1 cellular context compared by ENCODE assay signal in the genomic region with DNA sequence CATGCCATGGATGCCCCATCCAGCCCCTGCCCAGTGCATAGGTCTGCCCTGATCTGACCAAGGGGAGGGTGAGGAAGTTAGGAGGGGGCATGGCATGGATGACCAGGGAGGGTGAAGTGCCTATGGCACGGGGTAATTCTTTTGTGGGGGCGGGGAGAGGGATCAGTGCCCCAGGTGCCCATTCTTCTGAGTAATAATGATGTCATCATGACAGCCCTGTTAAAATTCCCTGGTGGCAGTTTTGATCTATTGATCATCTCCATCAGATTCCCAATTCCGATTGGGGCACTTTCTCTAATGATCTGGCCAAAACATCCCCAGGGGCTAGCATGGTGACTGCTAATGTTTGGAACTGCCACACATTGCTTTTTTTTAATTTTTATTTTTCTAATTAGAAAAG.
A peak's percentile ranks its signal among the peaks of the same experiment; 100 is the strongest.
TF ChIP-seq lines count a peak whose summit lies in the region.

No MANE protein-coding gene starts in this region.

TF ChIP-seq in HEK293, 187 proteins besides CTCF, POLR2A, EP300 and RAD21 (continued from another document):
- TF ChIP-seq, protein P1, sequence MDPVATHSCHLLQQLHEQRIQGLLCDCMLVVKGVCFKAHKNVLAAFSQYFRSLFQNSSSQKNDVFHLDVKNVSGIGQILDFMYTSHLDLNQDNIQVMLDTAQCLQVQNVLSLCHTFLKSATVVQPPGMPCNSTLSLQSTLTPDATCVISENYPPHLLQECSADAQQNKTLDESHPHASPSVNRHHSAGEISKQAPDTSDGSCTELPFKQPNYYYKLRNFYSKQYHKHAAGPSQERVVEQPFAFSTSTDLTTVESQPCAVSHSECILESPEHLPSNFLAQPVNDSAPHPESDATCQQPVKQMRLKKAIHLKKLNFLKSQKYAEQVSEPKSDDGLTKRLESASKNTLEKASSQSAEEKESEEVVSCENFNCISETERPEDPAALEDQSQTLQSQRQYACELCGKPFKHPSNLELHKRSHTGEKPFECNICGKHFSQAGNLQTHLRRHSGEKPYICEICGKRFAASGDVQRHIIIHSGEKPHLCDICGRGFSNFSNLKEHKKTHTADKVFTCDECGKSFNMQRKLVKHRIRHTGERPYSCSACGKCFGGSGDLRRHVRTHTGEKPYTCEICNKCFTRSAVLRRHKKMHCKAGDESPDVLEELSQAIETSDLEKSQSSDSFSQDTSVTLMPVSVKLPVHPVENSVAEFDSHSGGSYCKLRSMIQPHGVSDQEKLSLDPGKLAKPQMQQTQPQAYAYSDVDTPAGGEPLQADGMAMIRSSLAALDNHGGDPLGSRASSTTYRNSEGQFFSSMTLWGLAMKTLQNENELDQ (tag by site-specific recombination; IDR thresholded peaks at IDR 0.05; ENCODE audit: low read depth): no peak
- TF ChIP-seq, protein P2, sequence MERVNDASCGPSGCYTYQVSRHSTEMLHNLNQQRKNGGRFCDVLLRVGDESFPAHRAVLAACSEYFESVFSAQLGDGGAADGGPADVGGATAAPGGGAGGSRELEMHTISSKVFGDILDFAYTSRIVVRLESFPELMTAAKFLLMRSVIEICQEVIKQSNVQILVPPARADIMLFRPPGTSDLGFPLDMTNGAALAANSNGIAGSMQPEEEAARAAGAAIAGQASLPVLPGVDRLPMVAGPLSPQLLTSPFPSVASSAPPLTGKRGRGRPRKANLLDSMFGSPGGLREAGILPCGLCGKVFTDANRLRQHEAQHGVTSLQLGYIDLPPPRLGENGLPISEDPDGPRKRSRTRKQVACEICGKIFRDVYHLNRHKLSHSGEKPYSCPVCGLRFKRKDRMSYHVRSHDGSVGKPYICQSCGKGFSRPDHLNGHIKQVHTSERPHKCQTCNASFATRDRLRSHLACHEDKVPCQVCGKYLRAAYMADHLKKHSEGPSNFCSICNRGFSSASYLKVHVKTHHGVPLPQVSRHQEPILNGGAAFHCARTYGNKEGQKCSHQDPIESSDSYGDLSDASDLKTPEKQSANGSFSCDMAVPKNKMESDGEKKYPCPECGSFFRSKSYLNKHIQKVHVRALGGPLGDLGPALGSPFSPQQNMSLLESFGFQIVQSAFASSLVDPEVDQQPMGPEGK (tag by site-specific recombination; IDR thresholded peaks at IDR 0.05): peak; percentile 14; the same call in 1 of the 2 replicates
- TF ChIP-seq TRIM28 (IDR thresholded peaks at IDR 0.05; ENCODE audit: borderline replicate concordance, low read length) (no peak), MZF1 (tag by site-specific recombination; IDR thresholded peaks at IDR 0.05; ENCODE audit: borderline replicate concordance) (no peak), SP2 (tag by site-specific recombination; IDR thresholded peaks at IDR 0.05) (no peak), HOXC10 (CRISPR knock-in tag; IDR thresholded peaks at IDR 0.05) (no peak), ZNF324 (tag by site-specific recombination; IDR thresholded peaks at IDR 0.05) (no peak), ZNF654 (tag by site-specific recombination; IDR thresholded peaks at IDR 0.05; ENCODE audit: low read depth) (no peak), ZBTB17 (tag by site-specific recombination; IDR thresholded peaks at IDR 0.05) (no peak), ZNF473 (tag by site-specific recombination; IDR thresholded peaks at IDR 0.05) (no peak), OVOL3 (tag by site-specific recombination; IDR thresholded peaks at IDR 0.05) (no peak), ZNF561 (tag by site-specific recombination; IDR thresholded peaks at IDR 0.05; ENCODE audit: borderline replicate concordance) (no peak)
- TF ChIP-seq, protein P3, sequence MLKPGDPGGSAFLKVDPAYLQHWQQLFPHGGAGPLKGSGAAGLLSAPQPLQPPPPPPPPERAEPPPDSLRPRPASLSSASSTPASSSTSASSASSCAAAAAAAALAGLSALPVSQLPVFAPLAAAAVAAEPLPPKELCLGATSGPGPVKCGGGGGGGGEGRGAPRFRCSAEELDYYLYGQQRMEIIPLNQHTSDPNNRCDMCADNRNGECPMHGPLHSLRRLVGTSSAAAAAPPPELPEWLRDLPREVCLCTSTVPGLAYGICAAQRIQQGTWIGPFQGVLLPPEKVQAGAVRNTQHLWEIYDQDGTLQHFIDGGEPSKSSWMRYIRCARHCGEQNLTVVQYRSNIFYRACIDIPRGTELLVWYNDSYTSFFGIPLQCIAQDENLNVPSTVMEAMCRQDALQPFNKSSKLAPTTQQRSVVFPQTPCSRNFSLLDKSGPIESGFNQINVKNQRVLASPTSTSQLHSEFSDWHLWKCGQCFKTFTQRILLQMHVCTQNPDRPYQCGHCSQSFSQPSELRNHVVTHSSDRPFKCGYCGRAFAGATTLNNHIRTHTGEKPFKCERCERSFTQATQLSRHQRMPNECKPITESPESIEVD (tag by site-specific recombination; IDR thresholded peaks at IDR 0.05): no peak
- TF ChIP-seq, protein P4, sequence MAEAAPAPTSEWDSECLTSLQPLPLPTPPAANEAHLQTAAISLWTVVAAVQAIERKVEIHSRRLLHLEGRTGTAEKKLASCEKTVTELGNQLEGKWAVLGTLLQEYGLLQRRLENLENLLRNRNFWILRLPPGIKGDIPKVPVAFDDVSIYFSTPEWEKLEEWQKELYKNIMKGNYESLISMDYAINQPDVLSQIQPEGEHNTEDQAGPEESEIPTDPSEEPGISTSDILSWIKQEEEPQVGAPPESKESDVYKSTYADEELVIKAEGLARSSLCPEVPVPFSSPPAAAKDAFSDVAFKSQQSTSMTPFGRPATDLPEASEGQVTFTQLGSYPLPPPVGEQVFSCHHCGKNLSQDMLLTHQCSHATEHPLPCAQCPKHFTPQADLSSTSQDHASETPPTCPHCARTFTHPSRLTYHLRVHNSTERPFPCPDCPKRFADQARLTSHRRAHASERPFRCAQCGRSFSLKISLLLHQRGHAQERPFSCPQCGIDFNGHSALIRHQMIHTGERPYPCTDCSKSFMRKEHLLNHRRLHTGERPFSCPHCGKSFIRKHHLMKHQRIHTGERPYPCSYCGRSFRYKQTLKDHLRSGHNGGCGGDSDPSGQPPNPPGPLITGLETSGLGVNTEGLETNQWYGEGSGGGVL (tag by site-specific recombination; IDR thresholded peaks at IDR 0.05): peak; percentile 29; the same call in 1 of the 2 replicates
- TF ChIP-seq, protein P5, sequence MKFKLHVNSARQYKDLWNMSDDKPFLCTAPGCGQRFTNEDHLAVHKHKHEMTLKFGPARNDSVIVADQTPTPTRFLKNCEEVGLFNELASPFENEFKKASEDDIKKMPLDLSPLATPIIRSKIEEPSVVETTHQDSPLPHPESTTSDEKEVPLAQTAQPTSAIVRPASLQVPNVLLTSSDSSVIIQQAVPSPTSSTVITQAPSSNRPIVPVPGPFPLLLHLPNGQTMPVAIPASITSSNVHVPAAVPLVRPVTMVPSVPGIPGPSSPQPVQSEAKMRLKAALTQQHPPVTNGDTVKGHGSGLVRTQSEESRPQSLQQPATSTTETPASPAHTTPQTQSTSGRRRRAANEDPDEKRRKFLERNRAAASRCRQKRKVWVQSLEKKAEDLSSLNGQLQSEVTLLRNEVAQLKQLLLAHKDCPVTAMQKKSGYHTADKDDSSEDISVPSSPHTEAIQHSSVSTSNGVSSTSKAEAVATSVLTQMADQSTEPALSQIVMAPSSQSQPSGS (tag by site-specific recombination; IDR thresholded peaks at IDR 0.05; ENCODE audit: low read depth): peak; percentile 77
- TF ChIP-seq, protein P6, sequence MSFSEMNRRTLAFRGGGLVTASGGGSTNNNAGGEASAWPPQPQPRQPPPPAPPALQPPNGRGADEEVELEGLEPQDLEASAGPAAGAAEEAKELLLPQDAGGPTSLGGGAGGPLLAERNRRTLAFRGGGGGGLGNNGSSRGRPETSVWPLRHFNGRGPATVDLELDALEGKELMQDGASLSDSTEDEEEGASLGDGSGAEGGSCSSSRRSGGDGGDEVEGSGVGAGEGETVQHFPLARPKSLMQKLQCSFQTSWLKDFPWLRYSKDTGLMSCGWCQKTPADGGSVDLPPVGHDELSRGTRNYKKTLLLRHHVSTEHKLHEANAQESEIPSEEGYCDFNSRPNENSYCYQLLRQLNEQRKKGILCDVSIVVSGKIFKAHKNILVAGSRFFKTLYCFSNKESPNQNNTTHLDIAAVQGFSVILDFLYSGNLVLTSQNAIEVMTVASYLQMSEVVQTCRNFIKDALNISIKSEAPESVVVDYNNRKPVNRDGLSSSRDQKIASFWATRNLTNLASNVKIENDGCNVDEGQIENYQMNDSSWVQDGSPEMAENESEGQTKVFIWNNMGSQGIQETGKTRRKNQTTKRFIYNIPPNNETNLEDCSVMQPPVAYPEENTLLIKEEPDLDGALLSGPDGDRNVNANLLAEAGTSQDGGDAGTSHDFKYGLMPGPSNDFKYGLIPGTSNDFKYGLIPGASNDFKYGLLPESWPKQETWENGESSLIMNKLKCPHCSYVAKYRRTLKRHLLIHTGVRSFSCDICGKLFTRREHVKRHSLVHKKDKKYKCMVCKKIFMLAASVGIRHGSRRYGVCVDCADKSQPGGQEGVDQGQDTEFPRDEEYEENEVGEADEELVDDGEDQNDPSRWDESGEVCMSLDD (tag by site-specific recombination; IDR thresholded peaks at IDR 0.05): no peak
TF ChIP-seq in HEK293: peak in this region for 3.
